1 cellular context compared by ENCODE assay signal in the genomic region with DNA sequence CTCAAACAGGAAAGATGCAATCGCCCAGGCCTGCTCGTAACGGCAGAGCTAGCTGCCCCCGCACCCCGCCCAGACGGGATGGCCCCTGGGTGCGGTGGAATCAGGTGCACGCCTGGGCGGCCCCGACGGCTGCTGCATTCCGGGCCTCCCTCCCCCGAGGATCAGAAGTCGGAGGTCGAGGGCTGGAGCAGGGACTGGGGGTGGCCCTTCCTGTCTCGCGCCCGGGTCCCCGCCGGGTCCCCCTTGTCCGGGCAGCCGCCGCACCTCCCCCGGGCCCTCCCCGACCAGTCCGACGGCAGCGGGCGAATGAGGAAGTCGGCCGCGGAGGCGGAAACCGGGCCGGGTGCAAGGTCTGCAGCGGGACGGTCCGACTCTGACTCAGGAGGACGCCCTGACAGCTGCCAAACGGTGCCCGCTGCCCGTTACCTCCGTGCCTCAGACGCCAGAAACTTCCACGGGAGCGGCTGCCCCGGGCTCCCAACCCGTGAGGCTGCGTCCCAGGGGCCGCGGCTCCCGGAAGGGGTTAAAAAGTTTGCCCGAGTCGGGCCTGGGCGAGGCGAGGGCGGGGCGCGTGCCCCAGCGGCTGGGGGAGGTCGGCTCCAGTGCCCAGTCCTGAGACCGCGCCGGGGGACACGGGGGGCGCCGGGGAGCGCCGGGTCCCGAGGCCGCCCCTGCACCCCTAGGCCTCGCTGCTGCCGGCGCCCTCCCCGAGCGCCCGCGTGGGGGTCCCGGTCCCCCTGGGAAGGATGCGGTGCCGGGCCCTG.
TF ChIP-seq lines count a peak whose summit lies in the region.

No MANE protein-coding gene starts in this region.

TF ChIP-seq in GM23338, 12 proteins besides CTCF, POLR2A, EP300 and RAD21 (continued from another document):
- TF ChIP-seq, protein P1, sequence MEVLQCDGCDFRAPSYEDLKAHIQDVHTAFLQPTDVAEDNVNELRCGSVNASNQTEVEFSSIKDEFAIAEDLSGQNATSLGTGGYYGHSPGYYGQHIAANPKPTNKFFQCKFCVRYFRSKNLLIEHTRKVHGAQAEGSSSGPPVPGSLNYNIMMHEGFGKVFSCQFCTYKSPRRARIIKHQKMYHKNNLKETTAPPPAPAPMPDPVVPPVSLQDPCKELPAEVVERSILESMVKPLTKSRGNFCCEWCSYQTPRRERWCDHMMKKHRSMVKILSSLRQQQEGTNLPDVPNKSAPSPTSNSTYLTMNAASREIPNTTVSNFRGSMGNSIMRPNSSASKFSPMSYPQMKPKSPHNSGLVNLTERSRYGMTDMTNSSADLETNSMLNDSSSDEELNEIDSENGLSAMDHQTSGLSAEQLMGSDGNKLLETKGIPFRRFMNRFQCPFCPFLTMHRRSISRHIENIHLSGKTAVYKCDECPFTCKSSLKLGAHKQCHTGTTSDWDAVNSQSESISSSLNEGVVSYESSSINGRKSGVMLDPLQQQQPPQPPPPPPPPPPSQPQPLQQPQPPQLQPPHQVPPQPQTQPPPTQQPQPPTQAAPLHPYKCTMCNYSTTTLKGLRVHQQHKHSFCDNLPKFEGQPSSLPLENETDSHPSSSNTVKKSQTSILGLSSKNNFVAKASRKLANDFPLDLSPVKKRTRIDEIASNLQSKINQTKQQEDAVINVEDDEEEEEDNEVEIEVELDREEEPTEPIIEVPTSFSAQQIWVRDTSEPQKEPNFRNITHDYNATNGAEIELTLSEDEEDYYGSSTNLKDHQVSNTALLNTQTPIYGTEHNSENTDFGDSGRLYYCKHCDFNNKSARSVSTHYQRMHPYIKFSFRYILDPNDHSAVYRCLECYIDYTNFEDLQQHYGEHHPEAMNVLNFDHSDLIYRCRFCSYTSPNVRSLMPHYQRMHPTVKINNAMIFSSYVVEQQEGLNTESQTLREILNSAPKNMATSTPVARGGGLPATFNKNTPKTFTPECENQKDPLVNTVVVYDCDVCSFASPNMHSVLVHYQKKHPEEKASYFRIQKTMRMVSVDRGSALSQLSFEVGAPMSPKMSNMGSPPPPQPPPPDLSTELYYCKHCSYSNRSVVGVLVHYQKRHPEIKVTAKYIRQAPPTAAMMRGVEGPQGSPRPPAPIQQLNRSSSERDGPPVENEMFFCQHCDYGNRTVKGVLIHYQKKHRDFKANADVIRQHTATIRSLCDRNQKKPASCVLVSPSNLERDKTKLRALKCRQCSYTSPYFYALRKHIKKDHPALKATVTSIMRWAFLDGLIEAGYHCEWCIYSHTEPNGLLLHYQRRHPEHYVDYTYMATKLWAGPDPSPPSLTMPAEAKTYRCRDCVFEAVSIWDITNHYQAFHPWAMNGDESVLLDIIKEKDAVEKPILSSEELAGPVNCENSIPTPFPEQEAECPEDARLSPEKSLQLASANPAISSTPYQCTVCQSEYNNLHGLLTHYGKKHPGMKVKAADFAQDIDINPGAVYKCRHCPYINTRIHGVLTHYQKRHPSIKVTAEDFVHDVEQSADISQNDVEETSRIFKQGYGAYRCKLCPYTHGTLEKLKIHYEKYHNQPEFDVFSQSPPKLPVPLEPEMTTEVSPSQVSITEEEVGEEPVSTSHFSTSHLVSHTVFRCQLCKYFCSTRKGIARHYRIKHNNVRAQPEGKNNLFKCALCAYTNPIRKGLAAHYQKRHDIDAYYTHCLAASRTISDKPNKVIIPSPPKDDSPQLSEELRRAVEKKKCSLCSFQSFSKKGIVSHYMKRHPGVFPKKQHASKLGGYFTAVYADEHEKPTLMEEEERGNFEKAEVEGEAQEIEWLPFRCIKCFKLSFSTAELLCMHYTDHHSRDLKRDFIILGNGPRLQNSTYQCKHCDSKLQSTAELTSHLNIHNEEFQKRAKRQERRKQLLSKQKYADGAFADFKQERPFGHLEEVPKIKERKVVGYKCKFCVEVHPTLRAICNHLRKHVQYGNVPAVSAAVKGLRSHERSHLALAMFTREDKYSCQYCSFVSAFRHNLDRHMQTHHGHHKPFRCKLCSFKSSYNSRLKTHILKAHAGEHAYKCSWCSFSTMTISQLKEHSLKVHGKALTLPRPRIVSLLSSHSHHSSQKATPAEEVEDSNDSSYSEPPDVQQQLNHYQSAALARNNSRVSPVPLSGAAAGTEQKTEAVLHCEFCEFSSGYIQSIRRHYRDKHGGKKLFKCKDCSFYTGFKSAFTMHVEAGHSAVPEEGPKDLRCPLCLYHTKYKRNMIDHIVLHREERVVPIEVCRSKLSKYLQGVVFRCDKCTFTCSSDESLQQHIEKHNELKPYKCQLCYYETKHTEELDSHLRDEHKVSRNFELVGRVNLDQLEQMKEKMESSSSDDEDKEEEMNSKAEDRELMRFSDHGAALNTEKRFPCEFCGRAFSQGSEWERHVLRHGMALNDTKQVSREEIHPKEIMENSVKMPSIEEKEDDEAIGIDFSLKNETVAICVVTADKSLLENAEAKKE (CRISPR knock-in tag; IDR thresholded peaks at IDR 0.05) = no peak
- no peak for TF ChIP-seq STAT1 (IDR thresholded peaks at IDR 0.05; ENCODE audit: unreplicated experiment)
- no peak for TF ChIP-seq POLR2AphosphoS5 (IDR thresholded peaks at IDR 0.05; ENCODE audit: low read depth)
- no peak for TF ChIP-seq NANOG (IDR thresholded peaks at IDR 0.05; ENCODE audit: borderline replicate concordance)
- TF ChIP-seq ZNF331 (CRISPR knock-in tag; IDR thresholded peaks at IDR 0.05; ENCODE audit: low read depth) = no peak
- TF ChIP-seq CREB1 (CRISPR knock-in tag; IDR thresholded peaks at IDR 0.05; ENCODE audit: low read depth) = no peak
- no peak for TF ChIP-seq EZH2 (IDR thresholded peaks at IDR 0.05; ENCODE audit: low read depth, unreplicated experiment)
